ENCODE assay signal across 9 cellular contexts in genomic region chr6:147382945-147383554, GRCh38.
DNase-seq lines count a peak whose midpoint lies in the region; ATAC-seq and TF ChIP-seq lines count a peak whose summit lies in the region.
"Had no signal": no experiment of that assay in that cellular context is flagged by ENCODE, and none has a peak within 500 bp of the region (broad histone marks: within the 10 kb centered on the region; RNA-seq: fewer than 3 reads in every experiment).

No MANE protein-coding gene starts in this region.

- H3K27ac Mint-ChIP-seq in CD8-positive, alpha-beta T cell, result no peak overlapping the region
- H3K27ac Mint-ChIP-seq in MCF 10A (ENCODE audit: low read depth, unreplicated experiment), result no peak overlapping the region
- no peak overlapping the region for H3K27ac Mint-ChIP-seq in CD4-positive, alpha-beta memory T cell

- H3K4me1 ChIP-seq in CD8-positive, alpha-beta T cell (ENCODE audit: insufficient read depth, low read length), result no peaks in the 10 kb centered on the region
- H3K4me1 ChIP-seq in Karpas-422 (ENCODE audit: low read length), result no peaks in the 10 kb centered on the region
- H3K4me1 ChIP-seq in CD4-positive, alpha-beta memory T cell (ENCODE audit: insufficient read depth, low read length), result no peaks in the 10 kb centered on the region

- peaks cover 65% of the 10 kb centered on the region for H3K36me3 Mint-ChIP-seq in CD8-positive, alpha-beta T cell
- H3K36me3 Mint-ChIP-seq in MCF 10A (ENCODE audit: insufficient read depth, unreplicated experiment), result peaks cover 46% of the 10 kb centered on the region
- peaks cover 47 to 54% of the 10 kb centered on the region in 2 donors for H3K36me3 Mint-ChIP-seq in CD4-positive, alpha-beta memory T cell

- no peak for ATAC-seq in CD8-positive, alpha-beta T cell
- ATAC-seq in HG02885 (IDR thresholded peaks at IDR 0.05; ENCODE audit: poor library complexity, unreplicated experiment) (no peak), GM19351 (IDR thresholded peaks at IDR 0.05; ENCODE audit: unreplicated experiment) (no peak)

- no peaks in the 10 kb centered on the region for H3K79me2 ChIP-seq in Karpas-422 (ENCODE audit: low read length)

- no TSS peak for BruUV-seq in MCF 10A (replicated peaks; lab: Mats Ljungman, UMichigan)

- no peaks in the 10 kb centered on the region for H3K27me3 Mint-ChIP-seq in CD8-positive, alpha-beta T cell (ENCODE audit: low read depth)
- H3K27me3 Mint-ChIP-seq in MCF 10A (ENCODE audit: insufficient read depth, unreplicated experiment), result no peaks in the 10 kb centered on the region
- no peaks in the 10 kb centered on the region for H3K27me3 Mint-ChIP-seq in CD4-positive, alpha-beta memory T cell

- no peak overlapping the region for H3K27ac ChIP-seq in CD8-positive, alpha-beta T cell (ENCODE audit: low read depth, low read length)
- H3K27ac ChIP-seq in Karpas-422 (ENCODE audit: low read length), result no peak overlapping the region
- no peak overlapping the region for H3K27ac ChIP-seq in CD4-positive, alpha-beta memory T cell (ENCODE audit: low read depth, low read length)
- H3K27ac ChIP-seq: pancreas had no signal

- intact Hi-C loops in CD8-positive, alpha-beta T cell (cut with DNase I, micrococcal nuclease), result no loop called here
- intact Hi-C loops in MCF 10A (cut with micrococcal nuclease), result loop anchor here (5.0 kb wide), 1 partner anchor 481 kb away; no protein-coding TSS in a partner anchor
- intact Hi-C loops in CD4-positive, alpha-beta memory T cell (cut with micrococcal nuclease), result loop anchor here (5.0 kb wide), 1 partner anchor 526 kb away; no protein-coding TSS in a partner anchor

- H3K4me3 ChIP-seq in CD8-positive, alpha-beta T cell (ENCODE audit: low read depth, low read length), result no peak overlapping the region
- H3K4me3 ChIP-seq in Karpas-422 (ENCODE audit: low read length), result no peak overlapping the region
- H3K4me3 ChIP-seq in CD4-positive, alpha-beta memory T cell (ENCODE audit: low read length in 2 of 2), result no peak overlapping the region
- H3K4me3 ChIP-seq: pancreas had no signal

- no peaks in the 10 kb centered on the region for H3K9me2 ChIP-seq in Karpas-422 (replicated peaks; ENCODE audit: insufficient read depth, low read length)

- peaks cover 6% of the 10 kb centered on the region for H3K36me3 ChIP-seq in CD8-positive, alpha-beta T cell (ENCODE audit: insufficient read depth, low read length)
- peaks cover 42% of the 10 kb centered on the region for H3K36me3 ChIP-seq in Karpas-422 (ENCODE audit: insufficient read depth, low read length)
- peaks cover 4% of the 10 kb centered on the region for H3K36me3 ChIP-seq in CD4-positive, alpha-beta memory T cell (ENCODE audit: insufficient read depth, low read length)

- H3K4me1 Mint-ChIP-seq in CD8-positive, alpha-beta T cell (ENCODE audit: low read depth), result no peaks in the 10 kb centered on the region
- no peaks in the 10 kb centered on the region for H3K4me1 Mint-ChIP-seq in MCF 10A (ENCODE audit: insufficient read depth, unreplicated experiment)
- no peaks in the 10 kb centered on the region for H3K4me1 Mint-ChIP-seq in CD4-positive, alpha-beta memory T cell

- no peak overlapping the region for H2AFZ ChIP-seq in Karpas-422 (ENCODE audit: low read length)

- DNase-seq in CD8-positive, alpha-beta T cell, result no peak
- peak; percentile 58 for DNase-seq in Karpas-422
- peak; percentile 50 for DNase-seq in MCF 10A (ENCODE audit: unreplicated experiment)
- peak; percentile 5 for DNase-seq in midbrain (lab: John Stamatoyannopoulos, UW)
- DNase-seq in central memory CD4-positive, alpha-beta T cell, result no peak
- DNase-seq in CD4-positive, alpha-beta memory T cell, result no peak
- DNase-seq: pancreas had no signal

- H3K9me3 Mint-ChIP-seq in CD8-positive, alpha-beta T cell, result no peaks in the 10 kb centered on the region
- no peaks in the 10 kb centered on the region for H3K9me3 Mint-ChIP-seq in MCF 10A (ENCODE audit: unreplicated experiment)
- peaks cover 0 to 4% (median 0%) of the 10 kb centered on the region in 8 donors for H3K9me3 Mint-ChIP-seq in CD4-positive, alpha-beta memory T cell

- POLR2A ChIA-PET in CD8-positive, alpha-beta T cell (lab: Charles Lee), result no interaction called here
- POLR2A ChIA-PET in MCF 10A (lab: Yijun Ruan, JAX), result interaction anchor here (0.6 to 1.7 kb wide), 4 partner anchors 349 to 774 kb away, joined by 3 to 6 read pairs (median 3); no protein-coding TSS in a partner anchor
- POLR2A ChIA-PET in CD4-positive, alpha-beta memory T cell (lab: Charles Lee; ENCODE audit: partially characterized antibody), result no interaction called here

- H3K9ac ChIP-seq in Karpas-422 (ENCODE audit: low read length), result no peak overlapping the region

- no peak overlapping the region for H3K4me3 Mint-ChIP-seq in CD8-positive, alpha-beta T cell
- H3K4me3 Mint-ChIP-seq in MCF 10A (ENCODE audit: unreplicated experiment), result no peak overlapping the region
- no peak overlapping the region for H3K4me3 Mint-ChIP-seq in CD4-positive, alpha-beta memory T cell

- no peaks in the 10 kb centered on the region for H4K20me1 ChIP-seq in Karpas-422 (ENCODE audit: insufficient read depth, low read depth, low read length)

- TF ChIP-seq CTCF in CD8-positive, alpha-beta T cell (IDR thresholded peaks at IDR 0.05), result peak; percentile 47
- TF ChIP-seq CTCF in MCF 10A (IDR thresholded peaks at IDR 0.05; ENCODE audit: unreplicated experiment), result peak; percentile 51

- no peak overlapping the region for H3K4me2 ChIP-seq in Karpas-422 (ENCODE audit: low read depth, low read length, poor library complexity, severe bottlenecking)

- H3K27me3 ChIP-seq in CD8-positive, alpha-beta T cell (ENCODE audit: insufficient read depth, low read length), result no peaks in the 10 kb centered on the region
- H3K27me3 ChIP-seq in Karpas-422 (ENCODE audit: low read length), result no peaks in the 10 kb centered on the region
- no peaks in the 10 kb centered on the region for H3K27me3 ChIP-seq in CD4-positive, alpha-beta memory T cell (ENCODE audit: insufficient read depth, low read length)
- H3K27me3 ChIP-seq: pancreas had no signal

- H3K9me3 ChIP-seq in CD8-positive, alpha-beta T cell (ENCODE audit: low read length), result no peaks in the 10 kb centered on the region
- no peaks in the 10 kb centered on the region for H3K9me3 ChIP-seq in Karpas-422 (ENCODE audit: low read length)
- no peaks in the 10 kb centered on the region for H3K9me3 ChIP-seq in CD4-positive, alpha-beta memory T cell (ENCODE audit: control insufficient read depth in 1 of 2, low read length in 2 of 2)
- H3K9me3 ChIP-seq: pancreas had no signal

- CTCF ChIA-PET in CD8-positive, alpha-beta T cell (lab: Charles Lee), result interaction anchor here (1.3 kb wide), 1 partner anchor 9 kb away, joined by 4 read pairs; no protein-coding TSS in a partner anchor
- CTCF ChIA-PET in MCF 10A (lab: Yijun Ruan, JAX), result interaction anchor here (0.5 to 3.7 kb wide), 27 partner anchors 11 to 843 kb away, joined by 3 to 30 read pairs (median 3); no protein-coding TSS in a partner anchor
- CTCF ChIA-PET in CD4-positive, alpha-beta memory T cell (lab: Charles Lee; ENCODE audit: partially characterized antibody), result interaction anchor here (0.9 to 1.6 kb wide), 7 partner anchors 10 to 451 kb away, joined by 3 to 5 read pairs (median 3); no protein-coding TSS in a partner anchor

Comparison
In these comparisons a context has a peak if more than half of its experiments do, and no peak if none do; other contexts are left out.
1. DNase-seq: peak in Karpas-422 (single experiment), MCF 10A (single experiment) and midbrain (single experiment); none in CD8-positive, alpha-beta T cell (0 of 7), central memory CD4-positive, alpha-beta T cell (single experiment) and CD4-positive, alpha-beta memory T cell (0 of 5).
2. intact Hi-C loops: an anchor here in MCF 10A (5.0 kb wide) and CD4-positive, alpha-beta memory T cell (5.0 kb wide); none called in CD8-positive, alpha-beta T cell.